8 cellular contexts compared by ENCODE assay signal in genomic region chr9:129143031-129143441, GRCh38. TPM values are rescaled to one million over a fixed set of nuclear protein-coding genes. Genes with fewer than 3 reads are reported as not detected.
DNase-seq lines count a peak whose midpoint lies in the region; ATAC-seq and TF ChIP-seq lines count a peak whose summit lies in the region.

No MANE protein-coding gene starts in this region.

- H3K4me3 ChIP-seq in colonic mucosa (no peak overlapping the region), left lung (no peak overlapping the region)

- ATAC-seq in left lung (peak; percentile 37), GM21786 (IDR thresholded peaks at IDR 0.05; ENCODE audit: unreplicated experiment) (no peak)

- H3K4me1 ChIP-seq in colonic mucosa (peaks cover 25% of the 10 kb centered on the region), left lung (peaks cover 74 to 89% of the 10 kb centered on the region in 2 donors)

- no peaks in the 10 kb centered on the region for H3K9me3 ChIP-seq in colonic mucosa
- H3K9me3 ChIP-seq in left lung: no peaks in the 10 kb centered on the region

- POLR2A ChIA-PET in activated CD4-positive, alpha-beta T cell treated with anti-CD3 and anti-CD28 coated beads, Interleukin-2, amount 10 ng/mL, durations not matched to agents 7 days and 5 days (lab: Charles Lee): interaction anchor here (0.8 kb wide), 1 partner anchor 14 kb away, joined by 4 read pairs; no protein-coding TSS in a partner anchor

- H3K9me3 Mint-ChIP-seq in activated CD4-positive, alpha-beta T cell treated with anti-CD3 and anti-CD28 coated beads, Interleukin-2, amount 10 ng/mL, durations not matched to agents 7 days and 5 days: no peaks in the 10 kb centered on the region

- H3K36me3 Mint-ChIP-seq in activated CD4-positive, alpha-beta T cell treated with anti-CD3 and anti-CD28 coated beads, Interleukin-2, amount 10 ng/mL, durations not matched to agents 7 days and 5 days (ENCODE audit: low read depth): peaks cover 16% of the 10 kb centered on the region

- peak overlapping the region; percentile 27 for H3K4me3 Mint-ChIP-seq in activated CD4-positive, alpha-beta T cell treated with anti-CD3 and anti-CD28 coated beads, Interleukin-2, amount 10 ng/mL, durations not matched to agents 7 days and 5 days

- CTCF ChIA-PET in activated CD4-positive, alpha-beta T cell treated with anti-CD3 and anti-CD28 coated beads, Interleukin-2, amount 10 ng/mL, durations not matched to agents 7 days and 5 days (lab: Charles Lee): interaction anchor here (0.6 to 7.0 kb wide), 37 partner anchors 9 to 789 kb away, joined by 3 to 64 read pairs (median 4); partner anchors contain the start of genes ASB6, C9orf50, IER5L and NTMT1

- H3K27ac Mint-ChIP-seq in activated CD4-positive, alpha-beta T cell treated with anti-CD3 and anti-CD28 coated beads, Interleukin-2, amount 10 ng/mL, durations not matched to agents 7 days and 5 days: peak overlapping the region; percentile 79

- DNase-seq in 8988T (peak; percentile 96), NCI-H2171 treated with DMSO at 0.1 percent for 48 hours (lab: John Stamatoyannopoulos, UW) (peak; percentile 62), colonic mucosa (peak; percentile 91), left lung (peak; percentile 86 to 92)
- peak; percentile 77 for DNase-seq in activated CD4-positive, alpha-beta T cell treated with anti-CD3 and anti-CD28 coated beads, Interleukin-2, amount 10 ng/mL, durations not matched to agents 7 days and 5 days
- DNase-seq in stimulated activated CD4-positive, alpha-beta T cell treated with anti-CD3 and anti-CD28 coated beads, Interleukin-2, amount 100 ng/mL, for 48 hours: peak; percentile 69 to 73

- H3K27me3 Mint-ChIP-seq in activated CD4-positive, alpha-beta T cell treated with anti-CD3 and anti-CD28 coated beads, Interleukin-2, amount 10 ng/mL, durations not matched to agents 7 days and 5 days: no peaks in the 10 kb centered on the region

- H3K36me3 ChIP-seq in colonic mucosa (no peaks in the 10 kb centered on the region), left lung (peaks cover 0 to 51% of the 10 kb centered on the region in 2 donors)

- H3K27ac ChIP-seq in colonic mucosa (peak overlapping the region; percentile 98), left lung (peak overlapping the region; percentile 99 to 100)

- intact Hi-C loops in colonic mucosa (cut with DNase I): loop anchor here (10.0 kb wide), 1 partner anchor 352 kb away; no protein-coding TSS in a partner anchor
- intact Hi-C loops in left lung (cut with DNase I): loop anchor here in 1 of 2 donors (10.0 kb wide), 1 partner anchor 472 kb away; no protein-coding TSS in a partner anchor

- H3K4me1 Mint-ChIP-seq in activated CD4-positive, alpha-beta T cell treated with anti-CD3 and anti-CD28 coated beads, Interleukin-2, amount 10 ng/mL, durations not matched to agents 7 days and 5 days: peaks cover 44% of the 10 kb centered on the region

- peak overlapping the region; percentile 22 to 45 for H3K9ac ChIP-seq in colonic mucosa (ENCODE audit: low read depth in 2 of 2, low read length in 2 of 2)

- peak; percentile 99 for TF ChIP-seq CTCF in GM12873 (IDR thresholded peaks at IDR 0.05; ENCODE audit: insufficient read depth, low read depth, low read length, missing control alignments)
- TF ChIP-seq CTCF in colonic mucosa (IDR thresholded peaks at IDR 0.05): peak; percentile 91
- peak; percentile 83 to 96 for TF ChIP-seq CTCF in left lung (IDR thresholded peaks at IDR 0.05)

- no peaks in the 10 kb centered on the region for H3K27me3 ChIP-seq in colonic mucosa
- no peaks in the 10 kb centered on the region for H3K27me3 ChIP-seq in left lung

RNA-seq across cellular contexts. Expression of gene PTPA, which starts 31.8 kb away (rescaled TPM):
- total RNA-seq in activated CD4-positive, alpha-beta T cell treated with anti-CD3 and anti-CD28 coated beads, Interleukin-2, amount 10 ng/mL, durations not matched to agents 7 days and 5 days: 100 to 1,000 TPM in 1 of 2 experiments, 10 to 100 TPM in 1; 96.4 to 111 TPM
- total RNA-seq in colonic mucosa (100 to 1,000 TPM in 1 of 2 donors, 10 to 100 TPM in 1; 94.5 to 142 TPM), left lung (100 to 1,000 TPM; 132 to 138 TPM)

RNA-seq across cellular contexts. Expression of gene CRAT, which starts 32.4 kb away (rescaled TPM):
- total RNA-seq in activated CD4-positive, alpha-beta T cell treated with anti-CD3 and anti-CD28 coated beads, Interleukin-2, amount 10 ng/mL, durations not matched to agents 7 days and 5 days: 10 to 100 TPM; 20.4 to 25.2 TPM
- total RNA-seq in colonic mucosa (10 to 100 TPM; 62.3 to 78.3 TPM), left lung (10 to 100 TPM; 16.8 to 33.2 TPM)

RNA-seq across cellular contexts. Expression of gene IER5L, which starts 35.0 kb away (rescaled TPM):
- total RNA-seq in activated CD4-positive, alpha-beta T cell treated with anti-CD3 and anti-CD28 coated beads, Interleukin-2, amount 10 ng/mL, durations not matched to agents 7 days and 5 days: 1 to 10 TPM; 1.8 to 2.3 TPM
- total RNA-seq in colonic mucosa: 1 to 10 TPM; 9.1 to 9.6 TPM
- 10 to 100 TPM; 17.9 to 21.4 TPM for total RNA-seq in left lung
